15 cellular contexts compared by ENCODE assay signal in the genomic region with DNA sequence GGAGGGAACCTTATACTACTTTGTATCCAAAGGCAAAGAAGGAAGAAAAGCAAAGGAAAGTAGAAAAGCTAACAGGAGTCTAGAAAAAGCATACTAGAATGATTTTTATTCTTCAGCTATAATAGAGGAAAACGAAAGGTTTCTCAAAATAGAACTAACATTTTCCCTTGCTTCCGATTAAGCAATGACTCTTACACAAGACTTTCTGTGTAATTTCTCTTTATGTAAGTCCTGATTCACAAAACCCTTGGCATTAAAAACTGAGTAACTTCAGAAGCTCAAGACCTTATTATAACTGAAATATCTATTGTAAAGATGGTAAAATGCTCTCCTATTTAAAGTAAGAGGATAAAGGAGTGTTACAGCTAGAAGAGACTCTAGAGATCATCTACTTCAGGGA.
DNase-seq lines count a peak whose midpoint lies in the region; ATAC-seq and TF ChIP-seq lines count a peak whose summit lies in the region.
"Had no signal": no experiment of that assay in that cellular context is flagged by ENCODE, and none has a peak within 500 bp of the region (broad histone marks: within the 10 kb centered on the region; RNA-seq: fewer than 3 reads in every experiment).

No MANE protein-coding gene starts in this region.

- no peaks in the 10 kb centered on the region for H3K9me3 Mint-ChIP-seq in stimulated activated memory B cell treated with anti-CD40 and anti-IgM and Interleukin-4, amounts not matched to agents 10 μg/mL and 1 μg/mL and 100 μg/mL, for 72 hours
- H3K9me3 Mint-ChIP-seq: activated CD4-positive, alpha-beta memory T cell treated with anti-CD3 and anti-CD28 coated beads for 36 hours; activated naive CD4-positive, alpha-beta T cell treated with anti-CD3 and anti-CD28 coated beads for 36 hours had no signal

- H3K4me3 Mint-ChIP-seq in stimulated activated memory B cell treated with anti-CD40 and anti-IgM and Interleukin-4, amounts not matched to agents 10 μg/mL and 1 μg/mL and 100 μg/mL, for 72 hours = no peak overlapping the region
- H3K4me3 Mint-ChIP-seq: activated CD4-positive, alpha-beta memory T cell treated with anti-CD3 and anti-CD28 coated beads for 36 hours; activated naive CD4-positive, alpha-beta T cell treated with anti-CD3 and anti-CD28 coated beads for 36 hours; CD4-positive, CD25-positive, alpha-beta regulatory T cell; T-helper 1 cell treated with Interleukin-12 subunit alpha and Interleukin-12 subunit beta and Interleukin-4 antibody, amounts not matched to agents 30 μg/mL and 1 μg/mL, for 36 hours had no signal

- peak; percentile 11 for DNase-seq in BJ (ENCODE audit: low read depth)
- DNase-seq in OCI-M1 (lab: John Stamatoyannopoulos, UW) = peak; percentile 5
- peak; percentile 84 for DNase-seq in fibroblast of villous mesenchyme (ENCODE audit: low read depth)
- peak; percentile 35 for DNase-seq in skeletal muscle cell (ENCODE audit: low read depth)
- DNase-seq in NCI-H1105 (lab: John Stamatoyannopoulos, UW) = no peak
- DNase-seq: activated CD4-positive, alpha-beta memory T cell treated with anti-CD3 and anti-CD28 coated beads for 36 hours; activated naive CD4-positive, alpha-beta T cell treated with anti-CD3 and anti-CD28 coated beads for 36 hours; CD4-positive, CD25-positive, alpha-beta regulatory T cell; glutamatergic neuron; mesendoderm; NCI-H187 treated with DMSO at 0.1 percent for 48 hours had no signal

- ATAC-seq in HG03469 (IDR thresholded peaks at IDR 0.05; ENCODE audit: unreplicated experiment) (no peak), HG03108 (IDR thresholded peaks at IDR 0.05; ENCODE audit: unreplicated experiment) (no peak)
- ATAC-seq in stimulated activated memory B cell treated with anti-CD40 and anti-IgM and Interleukin-4, amounts not matched to agents 10 μg/mL and 1 μg/mL and 100 μg/mL, for 72 hours = no peak

- POLR2A ChIA-PET in BJ (lab: Charles Lee) = no interaction called here

- H3K4me1 Mint-ChIP-seq in stimulated activated memory B cell treated with anti-CD40 and anti-IgM and Interleukin-4, amounts not matched to agents 10 μg/mL and 1 μg/mL and 100 μg/mL, for 72 hours = peaks cover 6% of the 10 kb centered on the region

- peaks cover 6% of the 10 kb centered on the region for H3K27me3 Mint-ChIP-seq in stimulated activated memory B cell treated with anti-CD40 and anti-IgM and Interleukin-4, amounts not matched to agents 10 μg/mL and 1 μg/mL and 100 μg/mL, for 72 hours

- H3K27ac Mint-ChIP-seq in stimulated activated memory B cell treated with anti-CD40 and anti-IgM and Interleukin-4, amounts not matched to agents 10 μg/mL and 1 μg/mL and 100 μg/mL, for 72 hours = no peak overlapping the region
- H3K27ac Mint-ChIP-seq: activated CD4-positive, alpha-beta memory T cell treated with anti-CD3 and anti-CD28 coated beads for 36 hours; activated naive CD4-positive, alpha-beta T cell treated with anti-CD3 and anti-CD28 coated beads for 36 hours; CD4-positive, CD25-positive, alpha-beta regulatory T cell; T-helper 1 cell treated with Interleukin-12 subunit alpha and Interleukin-12 subunit beta and Interleukin-4 antibody, amounts not matched to agents 30 μg/mL and 1 μg/mL, for 36 hours had no signal

- H3K4me3 ChIP-seq in BJ (ENCODE audit: low read depth, low read length) = no peak overlapping the region
- H3K4me3 ChIP-seq in fibroblast of villous mesenchyme (ENCODE audit: low read depth, low read length) = no peak overlapping the region
- H3K4me3 ChIP-seq in skeletal muscle cell (ENCODE audit: low read depth, low read length) = no peak overlapping the region

- CTCF ChIA-PET in BJ (lab: Yijun Ruan, JAX) = interaction anchor here (1.5 kb wide), 1 partner anchor 30 kb away, joined by 5 read pairs; no protein-coding TSS in a partner anchor

- no peaks in the 10 kb centered on the region for H3K27me3 ChIP-seq in BJ (ENCODE audit: control insufficient read depth, insufficient read depth, low read length)

- TF ChIP-seq CTCF in BJ (IDR thresholded peaks at IDR 0.05; ENCODE audit: insufficient read depth, low read depth, low read length) (no peak), fibroblast of villous mesenchyme (IDR thresholded peaks at IDR 0.05; ENCODE audit: insufficient read depth, low read depth, low read length) (no peak)

- H3K36me3 ChIP-seq in BJ (ENCODE audit: control insufficient read depth, insufficient read depth, low read length) = no peaks in the 10 kb centered on the region

- H3K36me3 Mint-ChIP-seq in stimulated activated memory B cell treated with anti-CD40 and anti-IgM and Interleukin-4, amounts not matched to agents 10 μg/mL and 1 μg/mL and 100 μg/mL, for 72 hours = no peaks in the 10 kb centered on the region
- H3K36me3 Mint-ChIP-seq: activated CD4-positive, alpha-beta memory T cell treated with anti-CD3 and anti-CD28 coated beads for 36 hours; CD4-positive, CD25-positive, alpha-beta regulatory T cell had no signal
